1 cellular context compared by ENCODE assay signal in genomic region chr2:43995733-43996533, GRCh38.
A peak's percentile ranks its signal among the peaks of the same experiment; 100 is the strongest.
TF ChIP-seq lines count a peak whose summit lies in the region.

TSS of gene LRPPRC (minus strand) at chr2:43995989. CDS start at chr2:43995947, 42 bp downstream.

TF ChIP-seq in K562, 482 proteins besides CTCF, POLR2A, EP300 and RAD21 (continued from another document and continues in another):
- peak; percentile 48; the same call in 1 of the 2 replicates for TF ChIP-seq CHAMP1 (IDR thresholded peaks at IDR 0.05)
- TF ChIP-seq MGA (IDR thresholded peaks at IDR 0.05), result peak; percentile 44; the same call in 1 of the 2 replicates
- TF ChIP-seq PKNOX1 (IDR thresholded peaks at IDR 0.05), result peak; percentile 25; the same call in 1 of the 2 replicates
- TF ChIP-seq ZNF263 (CRISPR knock-in tag; IDR thresholded peaks at IDR 0.05; ENCODE audit: borderline replicate concordance), result peak; percentile 37; the same call in 1 of the 2 replicates
- peak; percentile 75 for TF ChIP-seq MXI1 (IDR thresholded peaks at IDR 0.05; ENCODE audit: low read depth, low read length)
- 0 out of 2 replicates have a peak, but pooled peaks have one; percentile 9 for TF ChIP-seq HBP1 (CRISPR knock-in tag; IDR thresholded peaks at IDR 0.05)
- TF ChIP-seq ZKSCAN1 (IDR thresholded peaks at IDR 0.05; ENCODE audit: low read depth, low read length), result no peak
- TF ChIP-seq TAF9B (IDR thresholded peaks at IDR 0.05; ENCODE audit: partially characterized antibody), result peak; percentile 82
- no peak; the same call in 1 of the 2 replicates for TF ChIP-seq TCF3 (CRISPR knock-in tag; IDR thresholded peaks at IDR 0.05)
- peak; percentile 1; the same call in 1 of the 2 replicates for TF ChIP-seq ZHX1 (conservative IDR thresholded peaks at IDR 0.05; ENCODE audit: low read length)
- peak in 1 of 2 experiments; percentile 13; a peak in 2 of 4 replicates for TF ChIP-seq TEAD1 (CRISPR knock-in tag; IDR thresholded peaks at IDR 0.05)
- peak; percentile 51; the same call in 1 of the 2 replicates for TF ChIP-seq HDAC2 (IDR thresholded peaks at IDR 0.05)
- peak; percentile 40 to 50; a peak in 2 of 4 replicates for TF ChIP-seq NRF1 (conservative IDR thresholded peaks at IDR 0.05 in 1 of 2, IDR thresholded peaks at IDR 0.05 in 1 of 2)
- no peak for TF ChIP-seq HLTF (IDR thresholded peaks at IDR 0.05)
- TF ChIP-seq STAT5A (IDR thresholded peaks at IDR 0.05; ENCODE audit: borderline replicate concordance, low read length), result peak; percentile 33; the same call in 1 of the 2 replicates
- TF ChIP-seq ZNF449 (CRISPR knock-in tag; IDR thresholded peaks at IDR 0.05), result no peak
- TF ChIP-seq SAFB2 (IDR thresholded peaks at IDR 0.05; ENCODE audit: borderline replicate concordance, low read depth, low read length, severe bottlenecking), result no peak
- TF ChIP-seq ZMIZ1 (IDR thresholded peaks at IDR 0.05; ENCODE audit: low read depth in 2 of 2, low read length in 2 of 2), result peak in 1 of 2 experiments; percentile 61; a peak in 1 of 4 replicates
- TF ChIP-seq FOXK2 (conservative IDR thresholded peaks at IDR 0.05 in 1 of 2, IDR thresholded peaks at IDR 0.05 in 1 of 2; ENCODE audit: low read depth in 2 of 2), result peak; percentile 84 to 100; a peak in 3 of 4 replicates
- TF ChIP-seq ELF1 (tag; IDR thresholded peaks at IDR 0.05), result no peak; the same call in 1 of the 2 replicates
- peak; percentile 56; the same call in 1 of the 2 replicates for TF ChIP-seq KLF13 (tag; IDR thresholded peaks at IDR 0.05; ENCODE audit: borderline replicate concordance, low read depth)
- TF ChIP-seq E2F1 (CRISPR knock-in tag; IDR thresholded peaks at IDR 0.05), result peak; percentile 81; the same call in 1 of the 2 replicates
- TF ChIP-seq KLF6 (CRISPR knock-in tag; IDR thresholded peaks at IDR 0.05; ENCODE audit: borderline replicate concordance), result no peak
